Comparison of ENCODE assay signal across 23 cellular contexts in genomic region chr21:18716578-18717138, GRCh38.
DNase-seq lines count a peak whose midpoint lies in the region; ATAC-seq and TF ChIP-seq lines count a peak whose summit lies in the region.
"Had no signal": no experiment of that assay in that cellular context is flagged by ENCODE, and none has a peak within 500 bp of the region (broad histone marks: within the 10 kb centered on the region; RNA-seq: fewer than 3 reads in every experiment).

No MANE protein-coding gene starts in this region.

- no peaks in the 10 kb centered on the region for H3K36me3 Mint-ChIP-seq in MCF 10A (ENCODE audit: insufficient read depth, unreplicated experiment)
- H3K36me3 Mint-ChIP-seq: mesothelial cell of epicardium had no signal

- peaks cover 4% of the 10 kb centered on the region for H3K9me3 Mint-ChIP-seq in MCF 10A (ENCODE audit: unreplicated experiment)

- WGBS in esophagus muscularis mucosa, result 32% methylated on average over 5 of the region's 5 CpGs

- H3K36me3 ChIP-seq in breast epithelium (no peaks in the 10 kb centered on the region), SJCRH30 (no peaks in the 10 kb centered on the region), esophagus muscularis mucosa (no peaks in the 10 kb centered on the region)
- H3K36me3 ChIP-seq: cardiac muscle cell, tibial artery had no signal

- H3K4me1 ChIP-seq in breast epithelium (no peaks in the 10 kb centered on the region), SJCRH30 (0 out of 2 replicates have a peak, but pooled peaks cover 5% of the 10 kb centered on the region), esophagus muscularis mucosa (no peaks in the 10 kb centered on the region)
- H3K4me1 ChIP-seq: tibial artery had no signal

- CTCF ChIA-PET in MCF 10A (lab: Yijun Ruan, JAX), result no interaction called here

- DNase-seq in MCF 10A (ENCODE audit: unreplicated experiment) (peak; percentile 21), breast epithelium (ENCODE audit: low spot score in 2 of 2) (no peak), NCI-H1930 (lab: John Stamatoyannopoulos, UW) (peak; percentile 2), SJCRH30 (peak; percentile 6 to 47), pulmonary artery endothelial cell (ENCODE audit: low read depth, low spot score) (peak; percentile 20), esophagus muscularis mucosa (ENCODE audit: extremely low spot score) (no peak)
- no peak for DNase-seq in activated effector memory CD4-positive, alpha-beta T cell treated with Interleukin-2 at 50 U/mL for 16 hours
- DNase-seq: activated CD4-positive, alpha-beta T cell treated with anti-CD3 and anti-CD28 coated beads, Interleukin-2, amount 50 U/mL, for 1 hour; activated CD8-positive, alpha-beta memory T cell treated with anti-CD3 and anti-CD28 coated beads, Interleukin-2, amount 50 U/mL, for 4 hours; CD4-positive, alpha-beta T cell; H9; left cardiac atrium; NCI-H226; posterior cingulate gyrus; SHP77; stimulated activated CD4-positive, alpha-beta T cell treated with anti-CD3 and anti-CD28 coated beads, Interleukin-2, amount 100 ng/mL, for 24 hours; stimulated activated naive CD8-positive, alpha-beta T cell treated with anti-CD3 and anti-CD28 coated beads, Interleukin-15, Interleukin-2, amounts not matched to agents 100 U/mL and 50 U/mL, for 24 hours; tibial artery had no signal

- no peak overlapping the region for H3K27ac Mint-ChIP-seq in MCF 10A (ENCODE audit: low read depth, unreplicated experiment)
- H3K27ac Mint-ChIP-seq: CD4-positive, alpha-beta T cell; H9; mesothelial cell of epicardium; nephron; T-helper 1 cell treated with Interleukin-12 subunit alpha and Interleukin-12 subunit beta and Interleukin-4 antibody, amounts not matched to agents 30 μg/mL and 1 μg/mL, for 36 hours had no signal

- no TSS peak for BruUV-seq in MCF 10A (replicated peaks; lab: Mats Ljungman, UMichigan)

- no peak for ATAC-seq in HG02610 (IDR thresholded peaks at IDR 0.05; ENCODE audit: unreplicated experiment)
- ATAC-seq: left cardiac atrium; stimulated activated naive CD8-positive, alpha-beta T cell treated with anti-CD3 and anti-CD28 coated beads, Interleukin-15, Interleukin-2, amounts not matched to agents 100 U/mL and 50 U/mL, for 24 hours had no signal

- no peak for TF ChIP-seq EP300 in esophagus muscularis mucosa (IDR thresholded peaks at IDR 0.05)

- H3K27me3 Mint-ChIP-seq in MCF 10A (ENCODE audit: insufficient read depth, unreplicated experiment), result no peaks in the 10 kb centered on the region
- H3K27me3 Mint-ChIP-seq: CD4-positive, alpha-beta T cell had no signal

- no peak overlapping the region for H3K27ac ChIP-seq in breast epithelium
- no peak overlapping the region for H3K27ac ChIP-seq in SJCRH30
- H3K27ac ChIP-seq in esophagus muscularis mucosa (replicated peaks in 1 of 4), result no peak overlapping the region
- H3K27ac ChIP-seq: cardiac muscle cell, tibial artery had no signal

- POLR2A ChIA-PET in MCF 10A (lab: Yijun Ruan, JAX), result no interaction called here

- H3K27me3 ChIP-seq in breast epithelium (no peaks in the 10 kb centered on the region), SJCRH30 (no peaks in the 10 kb centered on the region), esophagus muscularis mucosa (no peaks in the 10 kb centered on the region)
- H3K27me3 ChIP-seq: cardiac muscle cell, tibial artery had no signal

- no peak overlapping the region for H3K4me3 Mint-ChIP-seq in MCF 10A (ENCODE audit: unreplicated experiment)
- H3K4me3 Mint-ChIP-seq: CD4-positive, alpha-beta T cell; H9; mesothelial cell of epicardium; nephron; T-helper 1 cell treated with Interleukin-12 subunit alpha and Interleukin-12 subunit beta and Interleukin-4 antibody, amounts not matched to agents 30 μg/mL and 1 μg/mL, for 36 hours had no signal

- TF ChIP-seq CTCF in MCF 10A (IDR thresholded peaks at IDR 0.05; ENCODE audit: unreplicated experiment) (no peak), breast epithelium (IDR thresholded peaks at IDR 0.05) (no peak), esophagus muscularis mucosa (IDR thresholded peaks at IDR 0.05) (no peak)

- peaks cover 6% of the 10 kb centered on the region for H3K4me1 Mint-ChIP-seq in MCF 10A (ENCODE audit: insufficient read depth, unreplicated experiment)
- H3K4me1 Mint-ChIP-seq: nephron had no signal

- H3K4me3 ChIP-seq in breast epithelium (no peak overlapping the region), SJCRH30 (no peak overlapping the region), esophagus muscularis mucosa (no peak overlapping the region)
- H3K4me3 ChIP-seq: cardiac muscle cell, tibial artery had no signal

- H3K9me3 ChIP-seq in breast epithelium, result no peaks in the 10 kb centered on the region
- H3K9me3 ChIP-seq in SJCRH30 (replicated peaks), result no peaks in the 10 kb centered on the region
- peaks cover 0 to 4% (median 0%) of the 10 kb centered on the region in 4 donors for H3K9me3 ChIP-seq in esophagus muscularis mucosa

- intact Hi-C loops in MCF 10A (cut with micrococcal nuclease) (no loop called here), breast epithelium (cut with DNase I; ENCODE audit: low total_unique reads) (no loop called here), esophagus muscularis mucosa (cut with DNase I) (no loop called here)

- no peak for TF ChIP-seq POLR2A in breast epithelium (IDR thresholded peaks at IDR 0.05)
- no peak for TF ChIP-seq POLR2A in esophagus muscularis mucosa (IDR thresholded peaks at IDR 0.05; ENCODE audit: low read depth)

Comparison
In these comparisons a context has a peak if more than half of its experiments do, and no peak if none do; other contexts are left out.
1. DNase-seq: peak in MCF 10A (single experiment), NCI-H1930 (2 of 2), SJCRH30 (2 of 2) and pulmonary artery endothelial cell (single experiment); none in breast epithelium (0 of 2), activated effector memory CD4-positive, alpha-beta T cell treated with Interleukin-2 at 50 U/mL for 16 hours (single experiment) and esophagus muscularis mucosa (single experiment).